In genomic region chr16:85548375-85548774, GRCh38 we compare ENCODE assay signal across 21 cellular contexts.
DNase-seq lines count a peak whose midpoint lies in the region; ATAC-seq, FAIRE-seq and TF ChIP-seq lines count a peak whose summit lies in the region.
"Had no signal": no experiment of that assay in that cellular context is flagged by ENCODE, and none has a peak within 500 bp of the region (broad histone marks: within the 10 kb centered on the region; RNA-seq: fewer than 3 reads in every experiment).

No MANE protein-coding gene starts in this region.

- CTCF ChIA-PET in HepG2 (lab: Yijun Ruan, JAX; ENCODE audit: low intra/inter-chr PET ratio, low total read pairs) (no interaction called here), K562 (lab: Yijun Ruan, JAX; ENCODE audit: low intra/inter-chr PET ratio) (no interaction called here)

- DNase-seq in HepG2 (ENCODE audit: low spot score) (no peak), right lobe of liver (no peak), K562 (ENCODE audit: extremely low read depth in 1 of 4, low spot score in 3 of 4) (no peak), HT-29 (ENCODE audit: low spot score) (no peak)
- DNase-seq in activated naive CD8-positive, alpha-beta T cell treated with anti-CD3 and anti-CD28 coated beads, Interleukin-2, amount 50 U/mL, for 24 hours = no peak
- DNase-seq: AML-193; Caco-2; Calu3; CD4-positive, alpha-beta T cell; CD8-positive, alpha-beta T cell; DMS79 treated with DMSO at 0.1 percent for 48 hours; GF-D8 had no signal

- H3K27ac ChIP-seq in HepG2 (ENCODE audit: extremely low read length, insufficient read depth, low read length) (no peak overlapping the region), right lobe of liver (no peak overlapping the region), K562 (ENCODE audit: extremely low read depth, low read depth, low read length) (no peak overlapping the region)
- H3K27ac ChIP-seq: 22Rv1; A549; BLaER1 treated with 17β-estradiol and CSF1 and Interleukin-3, amounts not matched to agents 10 nM and 100 nM; C4-2B had no signal

- H3K9me1 ChIP-seq in K562 (ENCODE audit: control insufficient read depth, insufficient read depth, low read length) = no peaks in the 10 kb centered on the region

- TF ChIP-seq POLR2A in HepG2 (IDR thresholded peaks at IDR 0.05; ENCODE audit: insufficient read depth in 1 of 2, low read depth in 2 of 2, low read length in 2 of 2) (no peak), right lobe of liver (IDR thresholded peaks at IDR 0.05) (no peak), K562 (conservative IDR thresholded peaks at IDR 0.05) (no peak)

- H3K4me1 Mint-ChIP-seq in activated naive CD8-positive, alpha-beta T cell treated with anti-CD3 and anti-CD28 coated beads, Interleukin-2, amount 50 U/mL, for 24 hours = peaks cover 29% of the 10 kb centered on the region

- H3K36me3 ChIP-seq in HepG2 (replicated peaks in 1 of 2; ENCODE audit: control insufficient read depth in 1 of 2, insufficient read depth in 2 of 2, low read length in 2 of 2) (no peaks in the 10 kb centered on the region), right lobe of liver (no peaks in the 10 kb centered on the region), K562 (ENCODE audit: control insufficient read depth, insufficient read depth, low read length) (peaks cover 9% of the 10 kb centered on the region; the same call in 2 of the 3 replicates)
- H3K36me3 ChIP-seq: BLaER1 treated with 17β-estradiol and CSF1 and Interleukin-3, amounts not matched to agents 10 nM and 100 nM had no signal

- no peaks in the 10 kb centered on the region for H3K36me3 Mint-ChIP-seq in activated naive CD8-positive, alpha-beta T cell treated with anti-CD3 and anti-CD28 coated beads, Interleukin-2, amount 50 U/mL, for 24 hours (ENCODE audit: low read depth)
- H3K36me3 Mint-ChIP-seq: CD8-positive, alpha-beta T cell had no signal

- TF ChIP-seq RAD21 in HepG2 (CRISPR knock-in tag; IDR thresholded peaks at IDR 0.05) (no peak), K562 (CRISPR knock-in tag; conservative IDR thresholded peaks at IDR 0.05 in 1 of 2, IDR thresholded peaks at IDR 0.05 in 1 of 2) (no peak)

- in situ Hi-C loops in HepG2 (cut with HindIII; ENCODE audit: extremely low pct_ligation_motif_present, low pct_unique_long_range_greater_than_20kb) (no loop called here), K562 (cut with MboI) (no loop called here)

- H4K20me1 ChIP-seq in HepG2 (ENCODE audit: insufficient read depth, low read length) = no peaks in the 10 kb centered on the region
- H4K20me1 ChIP-seq in K562 (replicated peaks; ENCODE audit: control insufficient read depth, insufficient read depth, low read length) = no peaks in the 10 kb centered on the region

- H3K9me3 ChIP-seq in HepG2 (ENCODE audit: low read length) (no peaks in the 10 kb centered on the region), right lobe of liver (no peaks in the 10 kb centered on the region), K562 (replicated peaks; ENCODE audit: control insufficient read depth, insufficient read depth, low read depth, low read length) (no peaks in the 10 kb centered on the region)
- H3K9me3 ChIP-seq: A549; BLaER1 treated with 17β-estradiol and CSF1 and Interleukin-3, amounts not matched to agents 10 nM and 100 nM had no signal

- no TSS peak for BruUV-seq in HepG2 (replicated peaks; lab: Mats Ljungman, UMichigan)
- BruUV-seq in K562 (replicated peaks; lab: Mats Ljungman, UMichigan) = no TSS peak

- no peaks in the 10 kb centered on the region for H3K27me3 Mint-ChIP-seq in activated naive CD8-positive, alpha-beta T cell treated with anti-CD3 and anti-CD28 coated beads, Interleukin-2, amount 50 U/mL, for 24 hours
- H3K27me3 Mint-ChIP-seq: B cell; CD4-positive, alpha-beta T cell had no signal

- no peak overlapping the region for H3K27ac Mint-ChIP-seq in activated naive CD8-positive, alpha-beta T cell treated with anti-CD3 and anti-CD28 coated beads, Interleukin-2, amount 50 U/mL, for 24 hours
- H3K27ac Mint-ChIP-seq: B cell; CD4-positive, alpha-beta T cell; CD8-positive, alpha-beta T cell had no signal

- H3K4me3 Mint-ChIP-seq in activated naive CD8-positive, alpha-beta T cell treated with anti-CD3 and anti-CD28 coated beads, Interleukin-2, amount 50 U/mL, for 24 hours = no peak overlapping the region
- H3K4me3 Mint-ChIP-seq: B cell; CD4-positive, alpha-beta T cell; CD8-positive, alpha-beta T cell had no signal

- no peak overlapping the region for H3K4me2 ChIP-seq in HepG2 (ENCODE audit: low read depth, low read length)
- H3K4me2 ChIP-seq in K562 (ENCODE audit: insufficient read depth, low read length) = no peak overlapping the region
- H3K4me2 ChIP-seq: A549; BLaER1 treated with 17β-estradiol and CSF1 and Interleukin-3, amounts not matched to agents 10 nM and 100 nM had no signal

- POLR2A ChIA-PET in HepG2 (lab: Yijun Ruan, JAX) = interaction anchor here (7.4 kb wide), 1 partner anchor 11 kb away, joined by 145 read pairs; no protein-coding TSS in a partner anchor
- POLR2A ChIA-PET in K562 (lab: Yijun Ruan, JAX) = interaction anchor here (7.3 kb wide), 1 partner anchor 20 kb away, joined by 72 read pairs; no protein-coding TSS in a partner anchor

- no peak overlapping the region for H3K9ac ChIP-seq in HepG2 (ENCODE audit: insufficient read depth, low read depth, low read length)
- no peak overlapping the region for H3K9ac ChIP-seq in K562 (ENCODE audit: insufficient read depth in 1 of 2, low read depth in 2 of 2, low read length in 2 of 2)
- H3K9ac ChIP-seq: BLaER1 treated with 17β-estradiol and CSF1 and Interleukin-3, amounts not matched to agents 10 nM and 100 nM had no signal

- TF ChIP-seq EP300 in HepG2 (IDR thresholded peaks at IDR 0.05; ENCODE audit: low read depth in 2 of 2, low read length in 2 of 2) (no peak), HepG2 (CRISPR knock-in tag; IDR thresholded peaks at IDR 0.05; ENCODE audit: borderline replicate concordance) (no peak), K562 (IDR thresholded peaks at IDR 0.05; ENCODE audit: low read length) (no peak)

- H3K4me3 ChIP-seq in HepG2 (replicated peaks in 1 of 3; ENCODE audit: insufficient read depth in 1 of 3, low read depth in 2 of 3, low read length in 3 of 3) (no peak overlapping the region), right lobe of liver (no peak overlapping the region), K562 (no peak overlapping the region)
- H3K4me3 ChIP-seq: A549; BLaER1 treated with 17β-estradiol and CSF1 and Interleukin-3, amounts not matched to agents 10 nM and 100 nM had no signal

- FAIRE-seq in HepG2 (lab: Jason Lieb, UNC) (no peak), K562 (lab: Jason Lieb, UNC) (no peak)
- FAIRE-seq: A549, D721Med, G401.6, GM12891, GM19239 had no signal

- H3K79me2 ChIP-seq in HepG2 (ENCODE audit: insufficient read depth, low read length) = no peaks in the 10 kb centered on the region
- H3K79me2 ChIP-seq in K562 (ENCODE audit: control insufficient read depth, insufficient read depth, low read length) = peaks cover 61% of the 10 kb centered on the region

- H2AFZ ChIP-seq in HepG2 (ENCODE audit: low read length) (no peak overlapping the region), K562 (ENCODE audit: low read depth, low read length) (no peak overlapping the region)

- H3K27me3 ChIP-seq in HepG2 (ENCODE audit: control insufficient read depth in 1 of 2, insufficient read depth in 2 of 2, low read length in 2 of 2) (no peaks in the 10 kb centered on the region), right lobe of liver (no peaks in the 10 kb centered on the region), K562 (ENCODE audit: control insufficient read depth in 2 of 2, insufficient read depth in 2 of 2, low read length in 2 of 2) (no peaks in the 10 kb centered on the region)
- H3K27me3 ChIP-seq: BLaER1 treated with 17β-estradiol and CSF1 and Interleukin-3, amounts not matched to agents 10 nM and 100 nM had no signal

- H3K9me3 Mint-ChIP-seq in activated naive CD8-positive, alpha-beta T cell treated with anti-CD3 and anti-CD28 coated beads, Interleukin-2, amount 50 U/mL, for 24 hours = no peaks in the 10 kb centered on the region
- H3K9me3 Mint-ChIP-seq: CD4-positive, alpha-beta T cell; CD8-positive, alpha-beta T cell had no signal

- intact Hi-C loops in HepG2 (cut with micrococcal nuclease; ENCODE audit: unreplicated experiment) = no loop called here
- intact Hi-C loops in right lobe of liver (cut with DNase I) = loop anchor here in 1 of 2 donors (10.0 kb wide), 1 partner anchor 124 kb away; no protein-coding TSS in a partner anchor
- intact Hi-C loops in K562 (cut with micrococcal nuclease) = no loop called here

- ATAC-seq in HepG2 (no peak), right lobe of liver (no peak), K562 (no peak)
- ATAC-seq in activated naive CD8-positive, alpha-beta T cell treated with anti-CD3 and anti-CD28 coated beads, Interleukin-2, amount 50 U/mL, for 24 hours = no peak
- ATAC-seq: A549; CD8-positive, alpha-beta T cell had no signal

- H3K4me1 ChIP-seq in HepG2 (ENCODE audit: insufficient read depth, low read length) = peaks cover 41% of the 10 kb centered on the region
- peaks cover 0 to 4% (median 0%) of the 10 kb centered on the region in 4 donors for H3K4me1 ChIP-seq in right lobe of liver
- peaks cover 30 to 62% of the 10 kb centered on the region in 2 experiments for H3K4me1 ChIP-seq in K562 (replicated peaks in 1 of 2; ENCODE audit: control insufficient read depth in 2 of 2, insufficient read depth in 2 of 2, low read length in 2 of 2)

- WGBS in HepG2 (ENCODE audit: low lambda C conversion rate) = 90% methylated on average over 9 of the region's 9 CpGs
- 93% methylated on average over 8 of the region's 9 CpGs for WGBS in right lobe of liver (ENCODE audit: insufficient coverage, low coverage, low lambda C conversion rate, missing lambda C conversion rate)
- WGBS in K562 (ENCODE audit: insufficient coverage, low coverage, missing lambda C conversion rate) = 85% methylated on average over 9 of the region's 9 CpGs

- TF ChIP-seq CTCF in HepG2 (CRISPR knock-in tag; IDR thresholded peaks at IDR 0.05) = no peak
- TF ChIP-seq CTCF in right lobe of liver (IDR thresholded peaks at IDR 0.05) = no peak
- no peak for TF ChIP-seq CTCF in K562 (IDR thresholded peaks at IDR 0.05 in 2 of 3, conservative IDR thresholded peaks at IDR 0.05 in 1 of 3; ENCODE audit: insufficient read depth in 2 of 3, low read depth in 1 of 3, low read length in 3 of 3)

TF ChIP-seq in HepG2, 621 proteins besides CTCF, POLR2A, EP300 and RAD21:
- TF ChIP-seq CENPT (CRISPR knock-in tag; IDR thresholded peaks at IDR 0.05; ENCODE audit: low read depth) = no peak
- TF ChIP-seq ZNF317 (CRISPR knock-in tag; IDR thresholded peaks at IDR 0.05) = no peak
- TF ChIP-seq HDAC2 (CRISPR knock-in tag; IDR thresholded peaks at IDR 0.05) = no peak
- TF ChIP-seq ZMYM3 (CRISPR knock-in tag; IDR thresholded peaks at IDR 0.05) = 0 out of 2 replicates have a peak, but pooled peaks have one; percentile 25

Comparison
In these comparisons a context has a peak if more than half of its experiments do, and no peak if none do; other contexts are left out.
1. Of the 241 proteins assayed by ChIP-seq in both HepG2 and K562: peak only in HepG2: none; only in K562: DPF2, EHMT2, HDAC2 and MEIS2; in both: none; in neither: 237.